21 cellular contexts compared by ENCODE assay signal in genomic region chr7:28055161-28055544, GRCh38.
DNase-seq lines count a peak whose midpoint lies in the region; ATAC-seq and TF ChIP-seq lines count a peak whose summit lies in the region.
"Had no signal": no experiment of that assay in that cellular context is flagged by ENCODE, and none has a peak within 500 bp of the region (broad histone marks: within the 10 kb centered on the region; RNA-seq: fewer than 3 reads in every experiment).

No MANE protein-coding gene starts in this region.

- no peaks in the 10 kb centered on the region for H3K9me3 Mint-ChIP-seq in GM23338
- H3K9me3 Mint-ChIP-seq: H9, neural progenitor cell had no signal

- H3K4me2 ChIP-seq in GM23338 (peak overlapping the region; percentile 22; the same call in 1 of the 2 replicates), hepatocyte (peak overlapping the region; percentile 33), neuronal stem cell (ENCODE audit: insufficient read depth, low read length, poor library complexity, severe bottlenecking) (no peak overlapping the region)
- H3K4me2 ChIP-seq: neural progenitor cell had no signal

- H3K18ac ChIP-seq in neuronal stem cell (ENCODE audit: low read length): no peak overlapping the region

- no peak overlapping the region for H3K14ac ChIP-seq in neuronal stem cell (ENCODE audit: low read length)

- WGBS in hepatocyte (ENCODE audit: low lambda C conversion rate, missing lambda C conversion rate): 63% methylated on average over 3 of the region's 3 CpGs
- WGBS in sigmoid colon, 2 donors: 75 to 80% methylated on average over 3 of the region's 3 CpGs
- WGBS in neuronal stem cell (ENCODE audit: extremely low coverage in 2 of 2, insufficient read length in 2 of 2, insufficient replicate concordance in 1 of 2), 2 donors: no CpG with 5 or more reads among the region's 3 CpGs

- no peak overlapping the region for H2AK5ac ChIP-seq in neuronal stem cell (ENCODE audit: low read depth, low read length)

- H2AFZ ChIP-seq in GM23338: no peak overlapping the region
- H2AFZ ChIP-seq in hepatocyte: no peak overlapping the region
- H2AFZ ChIP-seq in neuronal stem cell (ENCODE audit: low read length): no peak overlapping the region
- H2AFZ ChIP-seq: neural progenitor cell had no signal

- no peak overlapping the region for H2BK12ac ChIP-seq in neuronal stem cell (ENCODE audit: low read length)

- H3K79me1 ChIP-seq in neuronal stem cell (ENCODE audit: low read depth, low read length): no peaks in the 10 kb centered on the region

- no peaks in the 10 kb centered on the region for H3K27me3 Mint-ChIP-seq in GM23338 (ENCODE audit: insufficient read depth, low read depth, poor library complexity)

- H3K4me1 Mint-ChIP-seq in GM23338: peaks cover 26% of the 10 kb centered on the region
- H3K4me1 Mint-ChIP-seq: neural progenitor cell had no signal

- no peaks in the 10 kb centered on the region for H3K9me3 ChIP-seq in hepatocyte (ENCODE audit: low read depth)
- H3K9me3 ChIP-seq in sigmoid colon: no peaks in the 10 kb centered on the region
- H3K9me3 ChIP-seq in neuronal stem cell (replicated peaks in 1 of 2; ENCODE audit: control insufficient read depth in 2 of 2, insufficient read depth in 1 of 2, low read depth in 1 of 2, low read length in 2 of 2): no peaks in the 10 kb centered on the region
- H3K9me3 ChIP-seq: uterus had no signal

- ATAC-seq in GM23338 (0 out of 3 replicates have a peak, but pooled peaks have one; percentile 28), HG02642 (IDR thresholded peaks at IDR 0.05; ENCODE audit: poor library complexity, unreplicated experiment) (no peak)
- ATAC-seq: stimulated activated naive CD8-positive, alpha-beta T cell treated with anti-CD3 and anti-CD28 coated beads, Interleukin-15, Interleukin-2, amounts not matched to agents 100 U/mL and 50 U/mL, for 24 hours had no signal

- no peaks in the 10 kb centered on the region for H3K27me3 ChIP-seq in GM23338 (ENCODE audit: insufficient read depth)
- no peaks in the 10 kb centered on the region for H3K27me3 ChIP-seq in hepatocyte
- no peaks in the 10 kb centered on the region for H3K27me3 ChIP-seq in sigmoid colon
- H3K27me3 ChIP-seq in neuronal stem cell (ENCODE audit: control insufficient read depth in 3 of 3, insufficient read depth in 3 of 3, low read depth in 1 of 3, low read length in 3 of 3): peaks cover 0 to 2% (median 0%) of the 10 kb centered on the region in 3 experiments
- H3K27me3 ChIP-seq: neural progenitor cell, uterus had no signal

- 0 out of 2 replicates have a peak overlapping the region, but pooled peaks have one; percentile 15 for H3K27ac Mint-ChIP-seq in GM23338
- H3K27ac Mint-ChIP-seq: neural progenitor cell had no signal

- no peaks in the 10 kb centered on the region for H3K9me2 ChIP-seq in GM23338 (ENCODE audit: insufficient read depth)
- no peaks in the 10 kb centered on the region for H3K9me2 ChIP-seq in hepatocyte (replicated peaks; ENCODE audit: insufficient read depth)

- no peaks in the 10 kb centered on the region for H4K20me1 ChIP-seq in GM23338 (replicated peaks; ENCODE audit: insufficient read depth)
- H4K20me1 ChIP-seq in hepatocyte (ENCODE audit: insufficient read depth, poor library complexity, severe bottlenecking): no peaks in the 10 kb centered on the region

- no peak overlapping the region for H2BK120ac ChIP-seq in neuronal stem cell (ENCODE audit: low read depth, low read length)

- no peak overlapping the region for H2BK5ac ChIP-seq in neuronal stem cell (ENCODE audit: low read length)

- no peak overlapping the region for H3K4ac ChIP-seq in neuronal stem cell (ENCODE audit: low read length)

- TF ChIP-seq CTCF in GM23338 (conservative IDR thresholded peaks at IDR 0.05; ENCODE audit: low read depth in 2 of 2): no peak
- TF ChIP-seq CTCF in hepatocyte (IDR thresholded peaks at IDR 0.05; ENCODE audit: poor library complexity): no peak
- TF ChIP-seq CTCF in sigmoid colon (IDR thresholded peaks at IDR 0.05): no peak

- H3K23ac ChIP-seq in neuronal stem cell (ENCODE audit: low read depth, low read length, poor library complexity): no peak overlapping the region

- H3K4me3 ChIP-seq in GM23338 (no peak overlapping the region), hepatocyte (no peak overlapping the region), sigmoid colon (no peak overlapping the region), neuronal stem cell (ENCODE audit: low read length in 2 of 2) (no peak overlapping the region)
- H3K4me3 ChIP-seq: neural progenitor cell, skin epidermis, uterus had no signal

- TF ChIP-seq POLR2A in sigmoid colon (IDR thresholded peaks at IDR 0.05): no peak

- TF ChIP-seq EP300 in sigmoid colon (IDR thresholded peaks at IDR 0.05): no peak

- H3K36me3 Mint-ChIP-seq in GM23338 (ENCODE audit: low read depth): no peaks in the 10 kb centered on the region
- H3K36me3 Mint-ChIP-seq: neural progenitor cell had no signal

- H3K4me3 Mint-ChIP-seq in GM23338: no peak overlapping the region
- H3K4me3 Mint-ChIP-seq: neural progenitor cell had no signal

- DNase-seq in GM23338 (ENCODE audit: low spot score) (no peak), RPMI7951 (ENCODE audit: low read depth) (peak; percentile 70), hepatocyte (ENCODE audit: low spot score) (no peak), sigmoid colon (no peak), neuronal stem cell (ENCODE audit: low spot score) (no peak), substantia nigra (lab: John Stamatoyannopoulos, UW) (no peak)
- no peak for DNase-seq in central memory CD4-positive, alpha-beta T cell
- DNase-seq: activated CD8-positive, alpha-beta memory T cell treated with anti-CD3 and anti-CD28 coated beads, Interleukin-2, amount 50 U/mL, for 4 hours; activated naive CD4-positive, alpha-beta T cell treated with anti-CD3 and anti-CD28 coated beads, Interleukin-2, amount 50 U/mL, for 16 hours; DND-41; foreskin melanocyte; H9; KG1; NCI-H1436 treated with DMSO at 0.1 percent for 48 hours; NCI-H446 treated with DMSO at 0.1 percent for 48 hours; stimulated activated naive CD8-positive, alpha-beta T cell treated with anti-CD3 and anti-CD28 coated beads, Interleukin-15, Interleukin-2, amounts not matched to agents 100 U/mL and 50 U/mL, for 24 hours; uterus; WERI-Rb-1 had no signal

- H3K9ac ChIP-seq in neuronal stem cell (ENCODE audit: low read depth, low read length, poor library complexity): no peak overlapping the region
- H3K9ac ChIP-seq: neural progenitor cell had no signal

- H3F3A ChIP-seq in GM23338 (replicated peaks; ENCODE audit: low read depth): no peaks in the 10 kb centered on the region

- H3K79me2 ChIP-seq in GM23338 (replicated peaks; ENCODE audit: insufficient read depth): peaks cover 20% of the 10 kb centered on the region
- H3K79me2 ChIP-seq in hepatocyte: no peaks in the 10 kb centered on the region

- no peak overlapping the region for H4K91ac ChIP-seq in neuronal stem cell (ENCODE audit: low read depth, low read length, poor library complexity)

- H2BK15ac ChIP-seq in neuronal stem cell (ENCODE audit: low read length): no peak overlapping the region

- H3K27ac ChIP-seq in GM23338 (ENCODE audit: low read depth) (no peak overlapping the region), hepatocyte (peak overlapping the region; percentile 57), sigmoid colon (peak overlapping the region in 3 of 4 donors; percentile 33 to 60 (median 34)), neuronal stem cell (replicated peaks; ENCODE audit: low read length) (no peak overlapping the region), substantia nigra (ENCODE audit: low read depth, low read length, poor library complexity, severe bottlenecking) (no peak overlapping the region)
- H3K27ac ChIP-seq: neural progenitor cell, skin epidermis, uterus, WERI-Rb-1 had no signal

- H3K36me3 ChIP-seq in GM23338 (ENCODE audit: insufficient read depth) (no peaks in the 10 kb centered on the region), hepatocyte (replicated peaks; ENCODE audit: insufficient read depth, low read depth) (no peaks in the 10 kb centered on the region), sigmoid colon (no peaks in the 10 kb centered on the region), neuronal stem cell (replicated peaks in 1 of 2; ENCODE audit: control insufficient read depth in 2 of 2, insufficient read depth in 2 of 2, low read length in 2 of 2) (no peaks in the 10 kb centered on the region)
- H3K36me3 ChIP-seq: neural progenitor cell, uterus, WERI-Rb-1 had no signal

- H4K8ac ChIP-seq in neuronal stem cell (ENCODE audit: low read depth, low read length): no peak overlapping the region

- intact Hi-C loops in sigmoid colon (cut with DNase I): no loop called here

- H3K4me1 ChIP-seq in GM23338 (ENCODE audit: insufficient read depth) (peaks cover 48% of the 10 kb centered on the region), hepatocyte (ENCODE audit: insufficient read depth) (peaks cover 26% of the 10 kb centered on the region), sigmoid colon (peaks cover 0 to 39% (median 20%) of the 10 kb centered on the region in 4 donors), neuronal stem cell (ENCODE audit: control insufficient read depth in 2 of 2, insufficient read depth in 1 of 2, low read depth in 1 of 2, low read length in 2 of 2) (no peaks in the 10 kb centered on the region)
- H3K4me1 ChIP-seq: neural progenitor cell had no signal

TF ChIP-seq in GM23338, 12 proteins besides CTCF, POLR2A, EP300 and RAD21 (continues in another document):
- TF ChIP-seq STAT1 (IDR thresholded peaks at IDR 0.05; ENCODE audit: unreplicated experiment): no peak
- TF ChIP-seq, protein P1, sequence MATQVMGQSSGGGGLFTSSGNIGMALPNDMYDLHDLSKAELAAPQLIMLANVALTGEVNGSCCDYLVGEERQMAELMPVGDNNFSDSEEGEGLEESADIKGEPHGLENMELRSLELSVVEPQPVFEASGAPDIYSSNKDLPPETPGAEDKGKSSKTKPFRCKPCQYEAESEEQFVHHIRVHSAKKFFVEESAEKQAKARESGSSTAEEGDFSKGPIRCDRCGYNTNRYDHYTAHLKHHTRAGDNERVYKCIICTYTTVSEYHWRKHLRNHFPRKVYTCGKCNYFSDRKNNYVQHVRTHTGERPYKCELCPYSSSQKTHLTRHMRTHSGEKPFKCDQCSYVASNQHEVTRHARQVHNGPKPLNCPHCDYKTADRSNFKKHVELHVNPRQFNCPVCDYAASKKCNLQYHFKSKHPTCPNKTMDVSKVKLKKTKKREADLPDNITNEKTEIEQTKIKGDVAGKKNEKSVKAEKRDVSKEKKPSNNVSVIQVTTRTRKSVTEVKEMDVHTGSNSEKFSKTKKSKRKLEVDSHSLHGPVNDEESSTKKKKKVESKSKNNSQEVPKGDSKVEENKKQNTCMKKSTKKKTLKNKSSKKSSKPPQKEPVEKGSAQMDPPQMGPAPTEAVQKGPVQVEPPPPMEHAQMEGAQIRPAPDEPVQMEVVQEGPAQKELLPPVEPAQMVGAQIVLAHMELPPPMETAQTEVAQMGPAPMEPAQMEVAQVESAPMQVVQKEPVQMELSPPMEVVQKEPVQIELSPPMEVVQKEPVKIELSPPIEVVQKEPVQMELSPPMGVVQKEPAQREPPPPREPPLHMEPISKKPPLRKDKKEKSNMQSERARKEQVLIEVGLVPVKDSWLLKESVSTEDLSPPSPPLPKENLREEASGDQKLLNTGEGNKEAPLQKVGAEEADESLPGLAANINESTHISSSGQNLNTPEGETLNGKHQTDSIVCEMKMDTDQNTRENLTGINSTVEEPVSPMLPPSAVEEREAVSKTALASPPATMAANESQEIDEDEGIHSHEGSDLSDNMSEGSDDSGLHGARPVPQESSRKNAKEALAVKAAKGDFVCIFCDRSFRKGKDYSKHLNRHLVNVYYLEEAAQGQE (IDR thresholded peaks at IDR 0.05; ENCODE audit: unreplicated experiment): no peak

Comparison
In these comparisons a context has a peak if more than half of its experiments do, and no peak if none do; other contexts are left out.
1. H3K27ac ChIP-seq: peak in hepatocyte (single experiment) and sigmoid colon (3 of 4); none in GM23338 (single experiment), neuronal stem cell (single experiment) and substantia nigra (single experiment).